ENCODE assay signal across 10 cellular contexts in genomic region chr7:107594961-107595737, GRCh38. TPM values are rescaled to one million over a fixed set of nuclear protein-coding genes. Genes with fewer than 3 reads are reported as not detected.
DNase-seq lines count a peak whose midpoint lies in the region; ATAC-seq and TF ChIP-seq lines count a peak whose summit lies in the region.
"Had no signal": no experiment of that assay in that cellular context is flagged by ENCODE, and none has a peak within 500 bp of the region (broad histone marks: within the 10 kb centered on the region; RNA-seq: fewer than 3 reads in every experiment).

No MANE protein-coding gene starts in this region.

- no peak overlapping the region for H3K9ac ChIP-seq in PC-3 (ENCODE audit: low read length)

- POLR2A ChIA-PET in PC-3 (lab: Charles Lee; ENCODE audit: unreplicated experiment) = interaction anchor here (0.5 to 0.7 kb wide), 4 partner anchors 21 to 403 kb away, joined by 3 to 5 read pairs (median 3); no protein-coding TSS in a partner anchor

- 50 to 100% methylated on average over 1 to 2 of the region's 4 CpGs for WGBS in mesodermal cell (ENCODE audit: insufficient coverage in 2 of 2), 2 experiments

- H3K4me1 ChIP-seq in PC-3 (ENCODE audit: insufficient read depth, low read length) (peaks cover 33% of the 10 kb centered on the region), mesodermal cell (ENCODE audit: control insufficient read depth, insufficient read depth, low read length, poor library complexity, severe bottlenecking) (peaks cover 14% of the 10 kb centered on the region), Peyer's patch (no peaks in the 10 kb centered on the region)

- H3K27ac ChIP-seq in PC-3 (ENCODE audit: low read length) (peak overlapping the region; percentile 81), epithelial cell of prostate (peak overlapping the region; percentile 86), mesodermal cell (ENCODE audit: low read depth, low read length, severe bottlenecking) (peak overlapping the region; percentile 92), Peyer's patch (peak overlapping the region in 1 of 4 donors; percentile 62)

- H4K20me1 ChIP-seq in PC-3 (ENCODE audit: low read length) = no peaks in the 10 kb centered on the region

- H3K4me3 ChIP-seq in PC-3 (ENCODE audit: low read length) (no peak overlapping the region; the same call in 1 of the 2 replicates), mesodermal cell (ENCODE audit: extremely low read depth, insufficient read depth, low read length, poor library complexity, severe bottlenecking) (no peak overlapping the region), Peyer's patch (no peak overlapping the region)

- TF ChIP-seq CTCF in PC-3 (conservative IDR thresholded peaks at IDR 0.05; ENCODE audit: low read depth, low read length) = no peak
- TF ChIP-seq CTCF in Peyer's patch (IDR thresholded peaks at IDR 0.05) = no peak

- no peaks in the 10 kb centered on the region for H3K27me3 ChIP-seq in PC-3 (ENCODE audit: low read length)
- no peaks in the 10 kb centered on the region for H3K27me3 ChIP-seq in Peyer's patch

- H2AFZ ChIP-seq in PC-3 (ENCODE audit: low read length) = no peak overlapping the region

- H3K36me3 ChIP-seq in PC-3 (ENCODE audit: low read depth, low read length) = peaks cover 7% of the 10 kb centered on the region
- peaks cover 10% of the 10 kb centered on the region for H3K36me3 ChIP-seq in mesodermal cell (ENCODE audit: control insufficient read depth, insufficient read depth, low read length)
- peaks cover 0 to 30% (median 0%) of the 10 kb centered on the region in 3 donors for H3K36me3 ChIP-seq in Peyer's patch

- peak; percentile 52 for DNase-seq in AG08396 (ENCODE audit: low spot score)
- DNase-seq in PC-3 = peak; percentile 91
- peak; percentile 83 for DNase-seq in epithelial cell of prostate (ENCODE audit: low read depth, low spot score)
- no peak for DNase-seq in Peyer's patch
- DNase-seq in effector CD4-positive, alpha-beta T cell = no peak
- no peak for DNase-seq in central memory CD4-positive, alpha-beta T cell
- DNase-seq: CD8-positive, alpha-beta T cell; NCI-H526 had no signal

- intact Hi-C loops in PC-3 (cut with micrococcal nuclease) = no loop called here

- CTCF ChIA-PET in PC-3 (lab: Charles Lee) = interaction anchor here (0.5 kb wide), 1 partner anchor 66 kb away, joined by 3 read pairs; no protein-coding TSS in a partner anchor

- H3K9me3 ChIP-seq in PC-3 (ENCODE audit: low read length) = no peaks in the 10 kb centered on the region
- no peaks in the 10 kb centered on the region for H3K9me3 ChIP-seq in mesodermal cell (ENCODE audit: control insufficient read depth, low read length)
- no peaks in the 10 kb centered on the region for H3K9me3 ChIP-seq in Peyer's patch

- ATAC-seq in PC-3 (peak; percentile 87), GM19452 (IDR thresholded peaks at IDR 0.05; ENCODE audit: unreplicated experiment) (no peak)
- ATAC-seq: CD8-positive, alpha-beta T cell had no signal

- H3K9me2 ChIP-seq in PC-3 (replicated peaks; ENCODE audit: low read length) = no peaks in the 10 kb centered on the region

- H3K79me2 ChIP-seq in PC-3 (ENCODE audit: low read length) = no peaks in the 10 kb centered on the region

- BruUV-seq in PC-3 (replicated peaks; lab: Mats Ljungman, UMichigan) = TSS peak; percentile 13

- no peaks in the 10 kb centered on the region for H3F3A ChIP-seq in PC-3 (ENCODE audit: low read length, unreplicated experiment)

- TF ChIP-seq POLR2A in Peyer's patch (IDR thresholded peaks at IDR 0.05) = no peak

- H3K4me2 ChIP-seq in PC-3 (ENCODE audit: low read length) = peak overlapping the region; percentile 40

RNA-seq across cellular contexts. Expression of gene BCAP29, which starts 15.1 kb away (rescaled TPM):
- total RNA-seq in PC-3 (2014; rRNA removed) (32.0 and 65.9 TPM in 2 replicates), Peyer's patch (10 to 100 TPM; 10.9 to 29.4 (median 17.3) TPM)
- polyA plus RNA-seq in mesodermal cell (2013, experiment 1 of 2) = 44.4 TPM
- polyA plus RNA-seq in mesodermal cell (2013, experiment 2 of 2) = 54.9 TPM

RNA-seq across cellular contexts. Expression of gene DUS4L, which starts 31.4 kb away (rescaled TPM):
- total RNA-seq in PC-3 (2014; rRNA removed) = 10.2 and 12.9 TPM in 2 replicates
- 11.8 TPM for polyA plus RNA-seq in mesodermal cell (2013, experiment 1 of 2)
- polyA plus RNA-seq in mesodermal cell (2013, experiment 2 of 2) = 12.2 TPM
- 1 to 10 TPM; 4.1 to 9.2 (median 7.7) TPM for total RNA-seq in Peyer's patch

RNA-seq across cellular contexts. Expression of gene COG5, which starts 31.4 kb away (rescaled TPM):
- 46.5 and 51.7 TPM in 2 replicates for total RNA-seq in PC-3 (2014; rRNA removed)
- polyA plus RNA-seq in mesodermal cell (2013, experiment 1 of 2) = 31.0 TPM
- polyA plus RNA-seq in mesodermal cell (2013, experiment 2 of 2) = 32.2 TPM
- total RNA-seq in Peyer's patch = 100 to 1,000 TPM in 1 of 4 donors, 10 to 100 TPM in 3; 31.1 to 175 (median 68.0) TPM

Comparison
In these comparisons a context has a peak if more than half of its experiments do, and no peak if none do; other contexts are left out.
1. DNase-seq: peak in AG08396 (single experiment), PC-3 (single experiment) and epithelial cell of prostate (single experiment); none in Peyer's patch (0 of 3), effector CD4-positive, alpha-beta T cell (single experiment) and central memory CD4-positive, alpha-beta T cell (single experiment).